In genomic region chr2:127055786-127056076, GRCh38 we compare ENCODE assay signal across 24 cellular contexts.
"Had no signal": no experiment of that assay in that cellular context is flagged by ENCODE, and none has a peak within 500 bp of the region (broad histone marks: within the 10 kb centered on the region; RNA-seq: fewer than 3 reads in every experiment).

No MANE protein-coding gene starts in this region.

- H3K27ac ChIP-seq: coronary artery, epithelial cell of prostate, gastroesophageal sphincter, heart left ventricle, hepatocyte, neutrophil, parathyroid adenoma, sigmoid colon, stomach, thoracic aorta, upper lobe of left lung had no signal

- ATAC-seq: esophagus mucosa; gastroesophageal sphincter; heart left ventricle; left colon; natural killer cell; right cardiac atrium; stimulated activated naive B cell treated with anti-CD40 and anti-IgM and Interleukin-4, amounts not matched to agents 10 μg/mL and 1 μg/mL and 100 μg/mL, for 72 hours had no signal

- H3K9me3 Mint-ChIP-seq: memory B cell; natural killer cell; stimulated activated naive B cell treated with anti-CD40 and anti-IgM and Interleukin-4, amounts not matched to agents 10 μg/mL and 1 μg/mL and 100 μg/mL, for 72 hours had no signal

- H3K4me3 Mint-ChIP-seq: memory B cell; natural killer cell; stimulated activated naive B cell treated with anti-CD40 and anti-IgM and Interleukin-4, amounts not matched to agents 10 μg/mL and 1 μg/mL and 100 μg/mL, for 72 hours had no signal

- H3K27ac Mint-ChIP-seq: memory B cell, natural killer cell had no signal

- H3K27me3 Mint-ChIP-seq: memory B cell; progenitor cell of endocrine pancreas; stimulated activated naive B cell treated with anti-CD40 and anti-IgM and Interleukin-4, amounts not matched to agents 10 μg/mL and 1 μg/mL and 100 μg/mL, for 72 hours had no signal

- H3K4me1 ChIP-seq: parathyroid adenoma, sigmoid colon, upper lobe of left lung had no signal

- H2AFZ ChIP-seq: hepatocyte, parathyroid adenoma had no signal

- H3K9ac ChIP-seq: parathyroid adenoma had no signal

- DNase-seq: dermis blood vessel endothelial cell; effector CD4-positive, alpha-beta T cell; foreskin fibroblast; left colon; natural killer cell; sigmoid colon; stimulated activated CD4-positive, alpha-beta T cell treated with anti-CD3 and anti-CD28 coated beads, Interleukin-4, amount 100 ng/mL, for 4 hours; stimulated activated naive B cell treated with anti-CD40 and anti-IgM and Interleukin-4, amounts not matched to agents 10 μg/mL and 1 μg/mL and 100 μg/mL, for 72 hours; stomach had no signal

- H3K9me3 ChIP-seq: gastroesophageal sphincter, heart left ventricle, neutrophil, sigmoid colon, stomach, thoracic aorta, tibial nerve, upper lobe of left lung had no signal

- H3K27me3 ChIP-seq: gastroesophageal sphincter, heart left ventricle, hepatocyte, neutrophil, sigmoid colon, stomach, tibial nerve, upper lobe of left lung had no signal

- H3K4me3 ChIP-seq: coronary artery, gastroesophageal sphincter, heart left ventricle, hepatocyte, lung, sigmoid colon, stomach, thoracic aorta, tibial nerve, upper lobe of left lung had no signal

- H3K36me3 Mint-ChIP-seq: natural killer cell had no signal

- H3K36me3 ChIP-seq: neutrophil had no signal

- H3K4me2 ChIP-seq: hepatocyte had no signal
